9 cellular contexts compared by ENCODE assay signal in genomic region chr16:31487076-31487719, GRCh38. TPM values are rescaled to one million over a fixed set of nuclear protein-coding genes. Genes with fewer than 3 reads are reported as not detected.
DNase-seq lines count a peak whose midpoint lies in the region; ATAC-seq, FAIRE-seq and TF ChIP-seq lines count a peak whose summit lies in the region.
"Had no signal": no experiment of that assay in that cellular context is flagged by ENCODE, and none has a peak within 500 bp of the region (broad histone marks: within the 10 kb centered on the region; RNA-seq: fewer than 3 reads in every experiment).

No MANE protein-coding gene starts in this region.

- peaks cover 4% of the 10 kb centered on the region for H3K27me3 ChIP-seq in suprapubic skin

- peaks cover 23% of the 10 kb centered on the region for H3K4me1 ChIP-seq in suprapubic skin

- peak overlapping the region; percentile 69 for H3K4me3 ChIP-seq in suprapubic skin

- intact Hi-C loops in left colon (cut with DNase I, micrococcal nuclease): no loop called here

- H3K27ac ChIP-seq in suprapubic skin: no peak overlapping the region

- TF ChIP-seq POLR2A in suprapubic skin (IDR thresholded peaks at IDR 0.05) (no peak), GM12892 (IDR thresholded peaks at IDR 0.05; ENCODE audit: low read depth, low read length) (no peak)

- H3K4me3 Mint-ChIP-seq in activated naive CD8-positive, alpha-beta T cell treated with anti-CD3 and anti-CD28 coated beads for 36 hours: peak overlapping the region; percentile 78

- H3K9me3 ChIP-seq in suprapubic skin: no peaks in the 10 kb centered on the region

- H3K36me3 ChIP-seq in suprapubic skin: peaks cover 17% of the 10 kb centered on the region

- no peaks in the 10 kb centered on the region for H3K9me3 Mint-ChIP-seq in activated naive CD8-positive, alpha-beta T cell treated with anti-CD3 and anti-CD28 coated beads for 36 hours

- H3K27ac Mint-ChIP-seq in activated naive CD8-positive, alpha-beta T cell treated with anti-CD3 and anti-CD28 coated beads for 36 hours: no peak overlapping the region

- FAIRE-seq in GM12892 (lab: Jason Lieb, UNC): no peak
- FAIRE-seq: islet of Langerhans had no signal

- ATAC-seq in HG02759 (IDR thresholded peaks at IDR 0.05; ENCODE audit: unreplicated experiment) (peak; percentile 1), left colon (peak; percentile 4)

- no peaks in the 10 kb centered on the region for H3K27me3 Mint-ChIP-seq in activated naive CD8-positive, alpha-beta T cell treated with anti-CD3 and anti-CD28 coated beads for 36 hours

- no peak for TF ChIP-seq CTCF in suprapubic skin (IDR thresholded peaks at IDR 0.05)

- TF ChIP-seq EP300 in suprapubic skin (IDR thresholded peaks at IDR 0.05): no peak

- H3K4me1 Mint-ChIP-seq in activated naive CD8-positive, alpha-beta T cell treated with anti-CD3 and anti-CD28 coated beads for 36 hours: peaks cover 3% of the 10 kb centered on the region

- peaks cover 3% of the 10 kb centered on the region for H3K36me3 Mint-ChIP-seq in activated naive CD8-positive, alpha-beta T cell treated with anti-CD3 and anti-CD28 coated beads for 36 hours

- WGBS in suprapubic skin: 32% methylated on average over 6 of the region's 48 CpGs

- DNase-seq in activated naive CD8-positive, alpha-beta T cell treated with anti-CD3 and anti-CD28 coated beads for 36 hours: no peak
- DNase-seq in left colon: peak; percentile 41 to 42
- peak in 1 of 2 donors; percentile 82 for DNase-seq in suprapubic skin (ENCODE audit: low spot score in 2 of 2)
- no peak for DNase-seq in stimulated activated naive CD4-positive, alpha-beta T cell (lab: John Stamatoyannopoulos, UW)
- DNase-seq in glomerular visceral epithelial cell (ENCODE audit: extremely low spot score): no peak
- no peak for DNase-seq in GM12892 (ENCODE audit: insufficient read length)

RNA-seq across cellular contexts. Expression of gene SLC5A2, which starts 4.3 kb away (rescaled TPM):
- total RNA-seq in activated naive CD8-positive, alpha-beta T cell treated with anti-CD3 and anti-CD28 coated beads for 36 hours: under 1 TPM in 1 of 2 experiments, not detected in 1; 0.08 TPM
- under 1 TPM; 0.28 to 0.79 TPM for total RNA-seq in left colon
- 1 to 10 TPM in 2 of 4 donors, not detected in 2; 1.1 to 1.4 TPM for total RNA-seq in suprapubic skin
- 0.11 TPM for polyA plus RNA-seq in GM12892 (2012; ENCODE audit: missing spikeins)
- total RNA-seq: NCI-H460 had no signal

RNA-seq across cellular contexts. Expression of gene TGFB1I1, which starts 15.2 kb away (rescaled TPM):
- under 1 TPM; 0.32 to 0.49 TPM for total RNA-seq in activated naive CD8-positive, alpha-beta T cell treated with anti-CD3 and anti-CD28 coated beads for 36 hours
- total RNA-seq in left colon (10 to 100 TPM in 1 of 2 donors, 1 to 10 TPM in 1; 7.4 to 42.8 TPM), suprapubic skin (10 to 100 TPM; 13.2 to 18.8 (median 14.6) TPM)
- 0.59 TPM for polyA plus RNA-seq in GM12892 (2012; ENCODE audit: missing spikeins)

RNA-seq across cellular contexts. Expression of gene RUSF1, which starts 21.0 kb away (rescaled TPM):
- 10 to 100 TPM; 36.6 to 37.4 TPM for total RNA-seq in activated naive CD8-positive, alpha-beta T cell treated with anti-CD3 and anti-CD28 coated beads for 36 hours
- total RNA-seq in left colon (10 to 100 TPM; 56.5 to 65.4 TPM), suprapubic skin (100 to 1,000 TPM in 1 of 4 donors, 10 to 100 TPM in 3; 44.6 to 109 (median 56.1) TPM)
- polyA plus RNA-seq in GM12892 (2012; ENCODE audit: missing spikeins): 23.8 TPM

RNA-seq across cellular contexts. Expression of gene ARMC5, which starts 27.9 kb away (rescaled TPM):
- total RNA-seq in activated naive CD8-positive, alpha-beta T cell treated with anti-CD3 and anti-CD28 coated beads for 36 hours: 10 to 100 TPM; 13.7 to 14.3 TPM
- total RNA-seq in left colon (1 to 10 TPM; 7.0 to 8.5 TPM), suprapubic skin (10 to 100 TPM in 3 of 4 donors, 1 to 10 TPM in 1; 9.7 to 24.3 (median 17.9) TPM)
- 1.9 TPM for polyA plus RNA-seq in GM12892 (2012; ENCODE audit: missing spikeins)

RNA-seq across cellular contexts. Expression of gene AHSP, which starts 40.5 kb away (rescaled TPM):
- not detected for total RNA-seq in activated naive CD8-positive, alpha-beta T cell treated with anti-CD3 and anti-CD28 coated beads for 36 hours
- total RNA-seq in left colon (not detected), suprapubic skin (not detected)
- not detected for polyA plus RNA-seq in GM12892 (2012; ENCODE audit: missing spikeins)
- total RNA-seq: NCI-H460 had no signal

Comparison
In these comparisons a context has a peak if more than half of its experiments do, and no peak if none do; other contexts are left out.
1. DNase-seq: peak in left colon (2 of 2); none in activated naive CD8-positive, alpha-beta T cell treated with anti-CD3 and anti-CD28 coated beads for 36 hours (single experiment), stimulated activated naive CD4-positive, alpha-beta T cell (0 of 6), glomerular visceral epithelial cell (single experiment) and GM12892 (single experiment).
2. RNA of gene TGFB1I1, which starts 15.2 kb away (total RNA-seq): 7.4 to 42.8 TPM in left colon and 13.2 to 18.8 TPM in suprapubic skin; 0.32 to 0.49 TPM in activated naive CD8-positive, alpha-beta T cell treated with anti-CD3 and anti-CD28 coated beads for 36 hours; every median in the first group is over 4 times any median in the second.